Comparison of ENCODE assay signal across 14 cellular contexts in the genomic region with DNA sequence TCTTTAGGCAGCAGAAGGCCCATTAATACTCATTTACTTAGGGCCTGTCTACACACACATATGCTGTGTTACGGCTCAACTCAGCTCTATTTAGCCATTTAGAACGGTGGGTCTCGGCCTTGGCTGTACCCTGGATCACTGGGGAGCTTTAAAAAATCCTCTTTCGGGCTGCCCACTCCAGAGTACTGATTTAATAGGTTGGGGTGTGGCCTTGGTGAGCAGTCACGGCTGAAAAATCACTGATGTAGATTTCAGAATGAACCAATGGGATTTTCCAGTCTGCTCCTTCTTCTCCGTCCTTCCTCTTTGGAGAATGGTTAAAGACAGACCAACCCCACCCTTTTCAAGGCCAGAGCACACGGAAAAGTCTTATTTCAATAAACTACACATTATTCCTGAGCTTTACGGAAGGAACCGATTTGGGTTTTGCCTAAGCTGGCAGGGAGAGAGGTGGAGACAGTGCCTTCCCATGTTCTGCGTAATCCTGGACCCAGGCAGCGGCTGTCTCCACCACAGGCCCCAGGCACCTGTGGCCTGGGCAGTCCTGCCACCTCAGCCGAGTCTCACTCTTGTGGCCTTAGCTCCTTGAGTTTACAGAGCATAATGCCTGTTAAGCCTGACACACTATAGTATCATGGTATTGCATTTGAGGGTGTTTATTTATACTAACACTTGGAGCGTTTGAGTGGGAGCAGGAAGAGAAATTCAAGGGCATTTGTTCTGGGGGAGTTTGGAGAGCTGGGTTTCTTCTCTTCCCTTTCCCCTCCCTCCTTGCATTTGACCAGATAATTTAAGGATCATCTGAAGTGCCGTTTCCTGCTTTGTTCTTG.
DNase-seq lines count a peak whose midpoint lies in the region; ATAC-seq, FAIRE-seq and TF ChIP-seq lines count a peak whose summit lies in the region.
"Had no signal": no experiment of that assay in that cellular context is flagged by ENCODE, and none has a peak within 500 bp of the region (broad histone marks: within the 10 kb centered on the region; RNA-seq: fewer than 3 reads in every experiment).

No MANE protein-coding gene starts in this region.

- DNase-seq in D721Med (ENCODE audit: insufficient read length, low spot score) (no peak), Karpas-422 (peak; percentile 69), caudate nucleus (lab: John Stamatoyannopoulos, UW) (no peak), ovary (peak in 1 of 5 donors; percentile 38), NCI-H2171 (lab: John Stamatoyannopoulos, UW) (no peak), T-helper 17 cell (no peak), substantia nigra (lab: John Stamatoyannopoulos, UW) (no peak), nucleus accumbens (lab: John Stamatoyannopoulos, UW) (no peak)
- DNase-seq: activated CD4-positive, alpha-beta T cell treated with anti-CD3 and anti-CD28 coated beads for 36 hours; activated effector memory CD4-positive, alpha-beta T cell treated with Interleukin-2 at 50 U/mL for 16 hours; erythroblast; NCI-H446 treated with DMSO at 0.1 percent for 48 hours; stimulated activated CD8-positive, alpha-beta memory T cell treated with anti-CD3 and anti-CD28 coated beads, Interleukin-4, amount 100 ng/mL, for 48 hours had no signal

- peaks cover 21% of the 10 kb centered on the region for H3K4me1 Mint-ChIP-seq in T-helper 17 cell

- intact Hi-C loops in ovary (cut with DNase I), result no loop called here

- no peaks in the 10 kb centered on the region for H3K9me3 ChIP-seq in Karpas-422 (ENCODE audit: low read length)
- no peaks in the 10 kb centered on the region for H3K9me3 ChIP-seq in ovary
- H3K9me3 ChIP-seq in T-helper 17 cell (ENCODE audit: control insufficient read depth, low read length, poor library complexity, severe bottlenecking), result no peaks in the 10 kb centered on the region

- H3K27me3 Mint-ChIP-seq in T-helper 17 cell, result no peaks in the 10 kb centered on the region
- H3K27me3 Mint-ChIP-seq: activated CD4-positive, alpha-beta T cell treated with anti-CD3 and anti-CD28 coated beads for 36 hours had no signal

- peak overlapping the region; percentile 76 for H3K9ac ChIP-seq in Karpas-422 (ENCODE audit: low read length)

- no peaks in the 10 kb centered on the region for H3K36me3 Mint-ChIP-seq in T-helper 17 cell (ENCODE audit: low read depth)

- H3K4me3 ChIP-seq in Karpas-422 (ENCODE audit: low read length), result peak overlapping the region; percentile 41
- H3K4me3 ChIP-seq in ovary, result no peak overlapping the region

- no peak overlapping the region for H3K4me3 Mint-ChIP-seq in T-helper 17 cell
- H3K4me3 Mint-ChIP-seq: activated CD4-positive, alpha-beta T cell treated with anti-CD3 and anti-CD28 coated beads for 36 hours had no signal

- H3K27me3 ChIP-seq in Karpas-422 (ENCODE audit: low read length) (no peaks in the 10 kb centered on the region), ovary (no peaks in the 10 kb centered on the region)

- TF ChIP-seq POLR2A in ovary (IDR thresholded peaks at IDR 0.05), result no peak

- H3K27ac Mint-ChIP-seq in T-helper 17 cell, result no peak overlapping the region
- H3K27ac Mint-ChIP-seq: activated CD4-positive, alpha-beta T cell treated with anti-CD3 and anti-CD28 coated beads for 36 hours had no signal

- TF ChIP-seq EP300 in ovary (IDR thresholded peaks at IDR 0.05), result no peak

- H3K79me2 ChIP-seq in Karpas-422 (ENCODE audit: low read length), result peaks cover 65% of the 10 kb centered on the region

- H3K36me3 ChIP-seq in Karpas-422 (ENCODE audit: insufficient read depth, low read length), result no peaks in the 10 kb centered on the region
- no peaks in the 10 kb centered on the region for H3K36me3 ChIP-seq in ovary

- no peak for ATAC-seq in T-helper 17 cell
- ATAC-seq: activated CD4-positive, alpha-beta T cell treated with anti-CD3 and anti-CD28 coated beads for 36 hours; SK-N-SH treated with all-trans-retinoic acid at 6 μM for 48 hours had no signal

- peak; percentile 53 for FAIRE-seq in D721Med (lab: Jason Lieb, UNC)

- H3K9me2 ChIP-seq in Karpas-422 (replicated peaks; ENCODE audit: insufficient read depth, low read length), result no peaks in the 10 kb centered on the region

- H3K27ac ChIP-seq in Karpas-422 (ENCODE audit: low read length) (peak overlapping the region; percentile 100), caudate nucleus (ENCODE audit: low read depth, low read length) (peak overlapping the region; percentile 32), ovary (peak overlapping the region; percentile 31 to 37), substantia nigra (ENCODE audit: low read depth, low read length, poor library complexity, severe bottlenecking) (no peak overlapping the region)

- H3K4me2 ChIP-seq in Karpas-422 (ENCODE audit: low read depth, low read length, poor library complexity, severe bottlenecking), result peak overlapping the region; percentile 86

- H3K4me1 ChIP-seq in Karpas-422 (ENCODE audit: low read length) (peaks cover 96% of the 10 kb centered on the region), ovary (ENCODE audit: insufficient read depth) (peaks cover 15% of the 10 kb centered on the region)

- TF ChIP-seq CTCF in D721Med (IDR thresholded peaks at IDR 0.05; ENCODE audit: insufficient read depth, missing control alignments), result no peak
- TF ChIP-seq CTCF in ovary (IDR thresholded peaks at IDR 0.05), result no peak

- WGBS in ovary, 3 donors, result 37 to 48% (median 43%) methylated on average over 14 of the region's 14 CpGs

- no peaks in the 10 kb centered on the region for H4K20me1 ChIP-seq in Karpas-422 (ENCODE audit: insufficient read depth, low read depth, low read length)

- no peak overlapping the region for H2AFZ ChIP-seq in Karpas-422 (ENCODE audit: low read length)
